ENCODE assay signal across 7 cellular contexts in the genomic region with DNA sequence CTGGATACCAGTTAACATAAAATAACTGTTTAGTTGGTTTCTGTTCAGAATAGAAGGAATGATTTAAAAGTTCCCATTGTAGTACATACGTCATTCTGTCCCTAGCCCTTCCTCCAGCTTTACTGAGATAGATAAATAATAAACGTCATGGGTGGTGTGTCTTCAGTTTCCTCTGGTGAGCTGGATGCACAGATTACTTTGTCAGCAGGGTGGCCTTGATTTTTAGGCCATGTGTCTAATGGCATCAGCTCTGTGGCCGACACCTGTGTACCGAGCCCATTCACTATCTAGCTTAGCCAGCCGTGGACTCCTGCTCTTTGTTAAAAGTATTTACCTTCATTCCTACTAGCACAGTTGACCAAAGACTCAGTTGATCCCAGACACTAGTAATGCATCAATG. TPM values are rescaled to one million over a fixed set of nuclear protein-coding genes. Genes with fewer than 3 reads are reported as not detected.
DNase-seq lines count a peak whose midpoint lies in the region; ATAC-seq and TF ChIP-seq lines count a peak whose summit lies in the region.
"Not testable (repeated sequence)": the region's sequence is repeated elsewhere in the genome, so short reads cannot be mapped to it uniquely, and the experiment has no call there.

No MANE protein-coding gene starts in this region.

- H3K9me3 Mint-ChIP-seq in Caco-2 (ENCODE audit: unreplicated experiment): not testable (repeated sequence)

- not testable (repeated sequence) for H3K9me3 ChIP-seq in Caco-2; RWPE2 (ENCODE audit: severe bottlenecking); body of pancreas; esophagus squamous epithelium

- intact Hi-C loops in Caco-2 (cut with micrococcal nuclease; ENCODE audit: unreplicated experiment); body of pancreas (cut with DNase I); esophagus squamous epithelium (cut with DNase I): not testable (repeated sequence)

- POLR2A ChIA-PET in Caco-2 (lab: Charles Lee): not testable (repeated sequence)

- not testable (repeated sequence) for H3K36me3 ChIP-seq in Caco-2 (ENCODE audit: control insufficient read depth, insufficient read depth, low read length); RWPE2 (ENCODE audit: low read depth); body of pancreas (replicated peaks in 1 of 2; ENCODE audit: insufficient read depth in 1 of 2, low read depth in 2 of 2); esophagus squamous epithelium

- H3K27ac ChIP-seq in RWPE2 (ENCODE audit: poor library complexity, severe bottlenecking) (peak overlapping the region; percentile 38), body of pancreas (peak overlapping the region; percentile 48 to 74 (median 62)), esophagus squamous epithelium (peak overlapping the region in 3 of 4 donors; percentile 21 to 57 (median 25))

- CTCF ChIA-PET in Caco-2 (lab: Charles Lee): not testable (repeated sequence)

- ATAC-seq in HG03175 (IDR thresholded peaks at IDR 0.05; ENCODE audit: unreplicated experiment): peak; percentile 9
- not testable (repeated sequence) for ATAC-seq in RWPE2 (ENCODE audit: low read depth)
- ATAC-seq in body of pancreas: peak; percentile 30

- peak overlapping the region; percentile 75 for H3K27ac Mint-ChIP-seq in Caco-2 (ENCODE audit: unreplicated experiment)

- not testable (repeated sequence) for H3K27me3 Mint-ChIP-seq in Caco-2 (ENCODE audit: insufficient read depth, unreplicated experiment)

- 15 to 47% methylated on average over 5 of the region's 5 CpGs for WGBS in body of pancreas, 2 donors
- WGBS in esophagus squamous epithelium, 2 donors: 70 to 72% methylated on average over 5 of the region's 5 CpGs

- H3K36me3 Mint-ChIP-seq in Caco-2 (ENCODE audit: insufficient read depth, unreplicated experiment): not testable (repeated sequence)

- TF ChIP-seq POLR2A in body of pancreas (IDR thresholded peaks at IDR 0.05); esophagus squamous epithelium (IDR thresholded peaks at IDR 0.05): not testable (repeated sequence)

- peaks cover 35% of the 10 kb centered on the region for H3K4me1 Mint-ChIP-seq in Caco-2 (ENCODE audit: low read depth, unreplicated experiment)

- peaks cover 11% of the 10 kb centered on the region for H3K4me1 ChIP-seq in Caco-2
- H3K4me1 ChIP-seq in RWPE2 (ENCODE audit: insufficient read depth, poor library complexity, severe bottlenecking): peaks cover 12% of the 10 kb centered on the region
- peaks cover 12% of the 10 kb centered on the region for H3K4me1 ChIP-seq in body of pancreas
- H3K4me1 ChIP-seq in esophagus squamous epithelium: not testable (repeated sequence)

- not testable (repeated sequence) for BruUV-seq in Caco-2 (replicated peaks; lab: Mats Ljungman, UMichigan)

- DNase-seq in Caco-2: peak in 1 of 2 experiments; percentile 20
- DNase-seq in RWPE2 (ENCODE audit: low spot score); esophagus squamous epithelium (lab: John Stamatoyannopoulos, UW): not testable (repeated sequence)
- peak; percentile 15 to 32 (median 20) for DNase-seq in body of pancreas
- peak; percentile 59 for DNase-seq in kidney glomerular epithelial cell (lab: John Stamatoyannopoulos, UW)
- peak; percentile 18 for DNase-seq in skeletal muscle cell (ENCODE audit: low read depth)

- not testable (repeated sequence) for H3K4me3 ChIP-seq in Caco-2 (ENCODE audit: low read depth, low read length); RWPE2 (ENCODE audit: severe bottlenecking); body of pancreas; esophagus squamous epithelium; skeletal muscle cell (ENCODE audit: low read depth, low read length)

- H3K4me3 Mint-ChIP-seq in Caco-2 (ENCODE audit: unreplicated experiment): not testable (repeated sequence)

- TF ChIP-seq CTCF in Caco-2 (IDR thresholded peaks at IDR 0.05; ENCODE audit: insufficient read depth in 1 of 2, low read depth in 1 of 2, low read length in 1 of 2, severe bottlenecking in 1 of 2, unreplicated experiment in 1 of 2); RWPE2 (IDR thresholded peaks at IDR 0.05; ENCODE audit: poor library complexity, severe bottlenecking); body of pancreas (IDR thresholded peaks at IDR 0.05); esophagus squamous epithelium (IDR thresholded peaks at IDR 0.05): not testable (repeated sequence)

- H3K27me3 ChIP-seq in Caco-2 (replicated peaks; ENCODE audit: control insufficient read depth, insufficient read depth, low read length); RWPE2 (ENCODE audit: insufficient read depth, poor library complexity, severe bottlenecking); body of pancreas; esophagus squamous epithelium: not testable (repeated sequence)

RNA-seq across cellular contexts. Expression of a gene that starts 34.7 kb away (rescaled TPM):
- total RNA-seq in Caco-2 (2022) (20.7 and 26.1 TPM in 2 replicates), body of pancreas (10 to 100 TPM in 1 of 2 donors, 1 to 10 TPM in 1; 3.3 to 19.7 TPM), esophagus squamous epithelium (1 to 10 TPM in 3 of 4 donors, under 1 TPM in 1; 0.94 to 8.8 (median 3.3) TPM)
